In the genomic region with DNA sequence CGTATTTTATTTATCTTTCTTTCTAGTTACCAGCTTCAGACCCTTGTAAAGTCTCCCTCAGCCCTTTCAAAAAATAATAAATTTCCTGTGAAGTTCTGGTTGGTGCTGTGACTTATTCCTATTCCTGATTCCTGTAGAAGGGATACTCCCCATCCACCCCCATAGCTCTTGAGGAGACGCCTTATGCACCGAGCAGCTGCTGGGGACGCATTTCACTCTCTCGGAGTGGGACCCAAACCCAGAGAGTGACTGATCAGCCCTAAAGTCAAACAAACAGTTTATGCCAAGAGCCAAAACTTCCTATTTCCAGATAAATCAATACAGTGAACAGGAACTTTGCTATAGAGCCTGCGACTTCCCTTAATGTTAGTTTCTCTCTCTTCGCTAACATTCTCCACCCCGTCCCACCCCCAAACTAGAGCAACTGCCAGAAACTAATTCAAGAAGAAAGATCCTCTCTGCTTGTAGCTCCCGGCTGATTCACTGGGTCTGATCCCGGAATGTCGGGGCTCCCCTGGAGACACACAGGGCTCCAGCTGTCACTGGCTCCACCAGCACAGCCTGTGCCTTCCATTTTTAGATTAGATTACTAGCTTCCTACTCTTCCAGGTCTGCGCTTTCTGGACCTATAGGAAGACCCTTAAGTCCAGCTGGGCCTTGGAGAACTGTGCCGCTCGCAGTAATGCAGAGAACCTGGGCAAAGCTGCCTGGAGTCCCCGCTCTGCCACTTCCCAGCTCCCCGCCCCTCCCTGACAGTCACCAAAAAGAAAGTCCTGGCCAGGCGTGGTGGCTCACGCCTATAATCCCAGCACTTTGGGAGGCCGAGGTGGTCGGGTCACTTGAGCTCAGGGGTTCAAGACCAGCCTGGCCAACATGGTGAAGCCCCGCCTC, we compare ENCODE assay signal across 11 cellular contexts. TPM values are rescaled to one million over a fixed set of nuclear protein-coding genes. Genes with fewer than 3 reads are reported as not detected.
A peak's percentile ranks its signal among the peaks of the same experiment; 100 is the strongest.
DNase-seq lines count a peak whose midpoint lies in the region; ATAC-seq and TF ChIP-seq lines count a peak whose summit lies in the region.
"Had no signal": no experiment of that assay in that cellular context is flagged by ENCODE, and none has a peak within 500 bp of the region (broad histone marks: within the 10 kb centered on the region; RNA-seq: fewer than 3 reads in every experiment).

No MANE protein-coding gene starts in this region.

- no peak overlapping the region for H3K4me3 ChIP-seq in ectodermal cell (ENCODE audit: insufficient read depth, low read depth, low read length)
- H3K4me3 ChIP-seq in mucosa of descending colon = no peak overlapping the region

- DNase-seq in NCI-H2171 treated with DMSO at 0.1 percent for 48 hours (lab: John Stamatoyannopoulos, UW) (peak; percentile 23), NCI-H2171 (lab: John Stamatoyannopoulos, UW) (no peak), mucosa of descending colon (peak in 1 of 3 donors; percentile 26), NCI-H2107 treated with DMSO at 0.1 percent for 48 hours (lab: John Stamatoyannopoulos, UW; ENCODE audit: unreplicated experiment) (no peak)
- DNase-seq: stimulated activated naive CD8-positive, alpha-beta T cell treated with anti-CD3 and anti-CD28 coated beads, Interleukin-15, Interleukin-2, amounts not matched to agents 100 U/mL and 50 U/mL, for 24 hours had no signal

- H3K27ac ChIP-seq in ectodermal cell (ENCODE audit: insufficient read depth, low read depth, low read length, poor library complexity, severe bottlenecking) = peak overlapping the region; percentile 46
- H3K27ac ChIP-seq in temporal lobe (ENCODE audit: low read depth, low read length) = peak overlapping the region; percentile 30
- H3K27ac ChIP-seq: 22Rv1, parathyroid adenoma had no signal

- intact Hi-C loops in mucosa of descending colon (cut with DNase I, micrococcal nuclease) = no loop called here

- no peaks in the 10 kb centered on the region for H3K27me3 ChIP-seq in ectodermal cell (ENCODE audit: control insufficient read depth, insufficient read depth, low read length, poor library complexity, severe bottlenecking)

- WGBS in ectodermal cell, 2 experiments = 77 to 78% methylated on average over 21 of the region's 21 CpGs

- peaks cover 49% of the 10 kb centered on the region for H3K4me1 ChIP-seq in ectodermal cell (ENCODE audit: control insufficient read depth, insufficient read depth, low read length)
- H3K4me1 ChIP-seq in mucosa of descending colon (ENCODE audit: low read depth) = no peaks in the 10 kb centered on the region
- H3K4me1 ChIP-seq: parathyroid adenoma had no signal

- H3K36me3 ChIP-seq in ectodermal cell (ENCODE audit: control insufficient read depth, insufficient read depth, low read length) (peaks cover 12% of the 10 kb centered on the region), mucosa of descending colon (ENCODE audit: low read depth) (no peaks in the 10 kb centered on the region)

- H3K9me3 ChIP-seq in ectodermal cell (ENCODE audit: control insufficient read depth, low read length) (no peaks in the 10 kb centered on the region), mucosa of descending colon (no peaks in the 10 kb centered on the region)

- ATAC-seq in mucosa of descending colon = peak; percentile 7
- ATAC-seq in GM18858 (IDR thresholded peaks at IDR 0.05; ENCODE audit: unreplicated experiment) = no peak
- no peak for ATAC-seq in HG02678 (IDR thresholded peaks at IDR 0.05; ENCODE audit: unreplicated experiment)
- ATAC-seq: stimulated activated naive CD8-positive, alpha-beta T cell treated with anti-CD3 and anti-CD28 coated beads, Interleukin-15, Interleukin-2, amounts not matched to agents 100 U/mL and 50 U/mL, for 24 hours had no signal

- no peak for TF ChIP-seq CTCF in mucosa of descending colon (IDR thresholded peaks at IDR 0.05)

RNA-seq across cellular contexts. Expression of gene KLHL25, which starts 45.2 kb away (rescaled TPM):
- 14.7 TPM for polyA plus RNA-seq in ectodermal cell (2013, experiment 1 of 4)
- 14.3 TPM for polyA plus RNA-seq in ectodermal cell (2013, experiment 2 of 4)
- 13.1 TPM for polyA plus RNA-seq in ectodermal cell (2013, experiment 3 of 4)
- polyA plus RNA-seq in ectodermal cell (2013, experiment 4 of 4) = 15.5 TPM
- total RNA-seq in mucosa of descending colon (1 to 10 TPM; 7.4 to 8.8 (median 7.7) TPM), temporal lobe (26.3 TPM)
